In the genomic region with DNA sequence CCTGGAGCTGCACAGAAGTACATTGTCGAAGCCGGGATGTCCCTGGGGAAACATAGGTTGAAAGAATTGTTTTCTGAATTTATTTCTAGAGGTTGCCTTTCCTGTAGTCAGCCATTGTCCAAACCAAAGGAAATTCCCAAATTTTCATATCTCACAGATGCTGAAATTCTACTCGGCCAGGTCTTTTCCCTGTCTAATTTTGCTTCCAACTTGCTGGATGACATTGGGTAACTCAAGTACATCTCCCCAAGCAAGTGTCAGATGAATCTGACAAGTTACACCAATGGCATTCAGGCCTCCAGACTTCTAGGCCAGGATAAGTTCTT, we compare ENCODE assay signal across 16 cellular contexts. TPM values are rescaled to one million over a fixed set of nuclear protein-coding genes. Genes with fewer than 3 reads are reported as not detected.
DNase-seq lines count a peak whose midpoint lies in the region; ATAC-seq, FAIRE-seq and TF ChIP-seq lines count a peak whose summit lies in the region.
"Had no signal": no experiment of that assay in that cellular context is flagged by ENCODE, and none has a peak within 500 bp of the region (broad histone marks: within the 10 kb centered on the region; RNA-seq: fewer than 3 reads in every experiment).

No MANE protein-coding gene starts in this region.

- no peaks in the 10 kb centered on the region for H3K79me1 ChIP-seq in neuronal stem cell (ENCODE audit: low read depth, low read length)

- H2AK5ac ChIP-seq in neuronal stem cell (ENCODE audit: low read depth, low read length) = no peak overlapping the region

- H3K18ac ChIP-seq in neuronal stem cell (ENCODE audit: low read length) = peak overlapping the region; percentile 13

- no peak overlapping the region for H3K4ac ChIP-seq in neuronal stem cell (ENCODE audit: low read length)

- no peak overlapping the region for H2BK120ac ChIP-seq in neuronal stem cell (ENCODE audit: low read depth, low read length)

- no peak overlapping the region for H2BK12ac ChIP-seq in neuronal stem cell (ENCODE audit: low read length)

- H3K27me3 ChIP-seq in HepG2 (ENCODE audit: control insufficient read depth in 1 of 2, insufficient read depth in 2 of 2, low read length in 2 of 2) (peaks cover 2 to 4% of the 10 kb centered on the region in 2 experiments; a peak in 2 of 5 replicates), right lobe of liver (no peaks in the 10 kb centered on the region), esophagus muscularis mucosa (no peaks in the 10 kb centered on the region), neuronal stem cell (ENCODE audit: control insufficient read depth in 3 of 3, insufficient read depth in 3 of 3, low read depth in 1 of 3, low read length in 3 of 3) (no peaks in the 10 kb centered on the region)
- H3K27me3 ChIP-seq: pancreas, Peyer's patch had no signal

- no peaks in the 10 kb centered on the region for H4K20me1 ChIP-seq in HepG2 (ENCODE audit: insufficient read depth, low read length)

- no peak for FAIRE-seq in HepG2 (lab: Jason Lieb, UNC)
- FAIRE-seq: GM18507, pancreas had no signal

- WGBS in HepG2 (ENCODE audit: low lambda C conversion rate) = 8% methylated on average over 3 of the region's 3 CpGs
- WGBS in right lobe of liver (ENCODE audit: insufficient coverage, low coverage, low lambda C conversion rate, missing lambda C conversion rate) = 17% methylated on average over 1 of the region's 3 CpGs
- 25% methylated on average over 3 of the region's 3 CpGs for WGBS in esophagus muscularis mucosa
- WGBS in neuronal stem cell (ENCODE audit: extremely low coverage in 2 of 2, insufficient read length in 2 of 2, insufficient replicate concordance in 1 of 2), 2 donors = no CpG with 5 or more reads among the region's 3 CpGs

- TF ChIP-seq EP300 in HepG2 (IDR thresholded peaks at IDR 0.05; ENCODE audit: low read depth in 2 of 2, low read length in 2 of 2) = no peak
- no peak for TF ChIP-seq EP300 in HepG2 (CRISPR knock-in tag; IDR thresholded peaks at IDR 0.05; ENCODE audit: borderline replicate concordance)
- TF ChIP-seq EP300 in esophagus muscularis mucosa (IDR thresholded peaks at IDR 0.05) = no peak

- H3K27ac ChIP-seq in HepG2 (ENCODE audit: extremely low read length, insufficient read depth, low read length) (no peak overlapping the region), right lobe of liver (no peak overlapping the region), esophagus muscularis mucosa (replicated peaks in 1 of 4) (peak overlapping the region; percentile 64 to 67 (median 64)), neuronal stem cell (replicated peaks; ENCODE audit: low read length) (peak overlapping the region; percentile 36)

- no peaks in the 10 kb centered on the region for H3K79me2 ChIP-seq in HepG2 (ENCODE audit: insufficient read depth, low read length)

- TF ChIP-seq POLR2A in HepG2 (IDR thresholded peaks at IDR 0.05; ENCODE audit: insufficient read depth in 1 of 2, low read depth in 2 of 2, low read length in 2 of 2) (no peak), right lobe of liver (IDR thresholded peaks at IDR 0.05) (no peak), esophagus muscularis mucosa (IDR thresholded peaks at IDR 0.05; ENCODE audit: low read depth) (no peak)

- no peaks in the 10 kb centered on the region for H3K9me3 ChIP-seq in HepG2 (ENCODE audit: low read length)
- H3K9me3 ChIP-seq in right lobe of liver = no peaks in the 10 kb centered on the region
- no peaks in the 10 kb centered on the region for H3K9me3 ChIP-seq in esophagus muscularis mucosa
- no peaks in the 10 kb centered on the region for H3K9me3 ChIP-seq in neuronal stem cell (replicated peaks in 1 of 2; ENCODE audit: control insufficient read depth in 2 of 2, insufficient read depth in 1 of 2, low read depth in 1 of 2, low read length in 2 of 2)
- H3K9me3 ChIP-seq: pancreas, Peyer's patch had no signal

- POLR2A ChIA-PET in HepG2 (lab: Yijun Ruan, JAX) = interaction anchor here (0.8 to 7.5 kb wide), 6 partner anchors 8 to 47 kb away, joined by 3 to 99 read pairs (median 13); a partner anchor contains a TSS

- no peak overlapping the region for H4K91ac ChIP-seq in neuronal stem cell (ENCODE audit: low read depth, low read length, poor library complexity)

- no TSS peak for BruUV-seq in HepG2 (replicated peaks; lab: Mats Ljungman, UMichigan)

- intact Hi-C loops in HepG2 (cut with micrococcal nuclease; ENCODE audit: unreplicated experiment) (loop anchor here (2.0 kb wide), 1 partner anchor 15 kb away; no protein-coding TSS in a partner anchor), right lobe of liver (cut with DNase I) (no loop called here), esophagus muscularis mucosa (cut with DNase I) (no loop called here)

- H3K4me3 ChIP-seq in HepG2 (replicated peaks in 1 of 3; ENCODE audit: insufficient read depth in 1 of 3, low read depth in 2 of 3, low read length in 3 of 3) (no peak overlapping the region), right lobe of liver (no peak overlapping the region), esophagus muscularis mucosa (no peak overlapping the region), neuronal stem cell (ENCODE audit: low read length in 2 of 2) (no peak overlapping the region)
- H3K4me3 ChIP-seq: pancreas, Peyer's patch, skin epidermis had no signal

- ATAC-seq in HepG2 = no peak
- no peak for ATAC-seq in right lobe of liver
- no peak for ATAC-seq in stimulated activated naive B cell treated with anti-CD40 and anti-IgM and Interleukin-4, amounts not matched to agents 10 μg/mL and 1 μg/mL and 100 μg/mL, for 72 hours (replicated peaks)

- no peak overlapping the region for H3K9ac ChIP-seq in HepG2 (ENCODE audit: insufficient read depth, low read depth, low read length)
- no peak overlapping the region for H3K9ac ChIP-seq in neuronal stem cell (ENCODE audit: low read depth, low read length, poor library complexity)

- peak overlapping the region; percentile 57 for H3K4me2 ChIP-seq in HepG2 (ENCODE audit: low read depth, low read length)
- H3K4me2 ChIP-seq in neuronal stem cell (ENCODE audit: insufficient read depth, low read length, poor library complexity, severe bottlenecking) = no peak overlapping the region

- H3K23ac ChIP-seq in neuronal stem cell (ENCODE audit: low read depth, low read length, poor library complexity) = no peak overlapping the region

- H3K27ac Mint-ChIP-seq in stimulated activated naive B cell treated with anti-CD40 and anti-IgM and Interleukin-4, amounts not matched to agents 10 μg/mL and 1 μg/mL and 100 μg/mL, for 72 hours = no peak overlapping the region
- H3K27ac Mint-ChIP-seq: CD4-positive, alpha-beta memory T cell had no signal

- no peak for DNase-seq in HepG2 (ENCODE audit: low spot score)
- no peak for DNase-seq in right lobe of liver
- no peak for DNase-seq in esophagus muscularis mucosa (ENCODE audit: extremely low spot score)
- no peak for DNase-seq in neuronal stem cell (ENCODE audit: low spot score)
- no peak for DNase-seq in stimulated activated naive B cell treated with anti-CD40 and anti-IgM and Interleukin-4, amounts not matched to agents 10 μg/mL and 1 μg/mL and 100 μg/mL, for 72 hours
- DNase-seq in COLO668 (lab: John Stamatoyannopoulos, UW; ENCODE audit: unreplicated experiment) = no peak
- DNase-seq in stimulated activated naive CD4-positive, alpha-beta T cell (lab: John Stamatoyannopoulos, UW) = no peak
- DNase-seq in stimulated activated naive CD4-positive, alpha-beta T cell treated with Interleukin-2 at 50 U/mL for 16 hours (lab: John Stamatoyannopoulos, UW) = no peak
- DNase-seq: activated CD4-positive, alpha-beta T cell treated with anti-CD3 and anti-CD28 coated beads for 48 hours; activated naive CD4-positive, alpha-beta T cell; CD4-positive, alpha-beta memory T cell; DND-41; Peyer's patch had no signal

- TF ChIP-seq CTCF in HepG2 (CRISPR knock-in tag; IDR thresholded peaks at IDR 0.05) (no peak), right lobe of liver (IDR thresholded peaks at IDR 0.05) (no peak), esophagus muscularis mucosa (IDR thresholded peaks at IDR 0.05) (no peak)

- H3K14ac ChIP-seq in neuronal stem cell (ENCODE audit: low read length) = no peak overlapping the region

- in situ Hi-C loops in HepG2 (cut with HindIII; ENCODE audit: extremely low pct_ligation_motif_present, low pct_unique_long_range_greater_than_20kb) = no loop called here

- H4K8ac ChIP-seq in neuronal stem cell (ENCODE audit: low read depth, low read length) = no peak overlapping the region

- CTCF ChIA-PET in HepG2 (lab: Yijun Ruan, JAX; ENCODE audit: low intra/inter-chr PET ratio, low total read pairs) = no interaction called here

- TF ChIP-seq RAD21 in HepG2 (CRISPR knock-in tag; IDR thresholded peaks at IDR 0.05) = no peak

- no peaks in the 10 kb centered on the region for H3K4me1 Mint-ChIP-seq in stimulated activated naive B cell treated with anti-CD40 and anti-IgM and Interleukin-4, amounts not matched to agents 10 μg/mL and 1 μg/mL and 100 μg/mL, for 72 hours
- H3K4me1 Mint-ChIP-seq: CD4-positive, alpha-beta memory T cell had no signal

- no peaks in the 10 kb centered on the region for H3K9me3 Mint-ChIP-seq in stimulated activated naive B cell treated with anti-CD40 and anti-IgM and Interleukin-4, amounts not matched to agents 10 μg/mL and 1 μg/mL and 100 μg/mL, for 72 hours
- H3K9me3 Mint-ChIP-seq: CD4-positive, alpha-beta memory T cell had no signal

- H3K36me3 ChIP-seq in HepG2 (replicated peaks in 1 of 2; ENCODE audit: control insufficient read depth in 1 of 2, insufficient read depth in 2 of 2, low read length in 2 of 2) = no peaks in the 10 kb centered on the region
- H3K36me3 ChIP-seq in right lobe of liver = no peaks in the 10 kb centered on the region
- H3K36me3 ChIP-seq in esophagus muscularis mucosa = no peaks in the 10 kb centered on the region
- no peaks in the 10 kb centered on the region for H3K36me3 ChIP-seq in neuronal stem cell (replicated peaks in 1 of 2; ENCODE audit: control insufficient read depth in 2 of 2, insufficient read depth in 2 of 2, low read length in 2 of 2)
- H3K36me3 ChIP-seq: pancreas, Peyer's patch had no signal

- H2BK5ac ChIP-seq in neuronal stem cell (ENCODE audit: low read length) = no peak overlapping the region

- H2BK15ac ChIP-seq in neuronal stem cell (ENCODE audit: low read length) = no peak overlapping the region

- H3K27me3 Mint-ChIP-seq in stimulated activated naive B cell treated with anti-CD40 and anti-IgM and Interleukin-4, amounts not matched to agents 10 μg/mL and 1 μg/mL and 100 μg/mL, for 72 hours = peaks cover 4 to 6% of the 10 kb centered on the region in 2 donors
- H3K27me3 Mint-ChIP-seq: CD4-positive, alpha-beta memory T cell had no signal

- no peak overlapping the region for H3K4me3 Mint-ChIP-seq in stimulated activated naive B cell treated with anti-CD40 and anti-IgM and Interleukin-4, amounts not matched to agents 10 μg/mL and 1 μg/mL and 100 μg/mL, for 72 hours
- H3K4me3 Mint-ChIP-seq: CD4-positive, alpha-beta memory T cell had no signal

- peaks cover 79% of the 10 kb centered on the region for H3K4me1 ChIP-seq in HepG2 (ENCODE audit: insufficient read depth, low read length)
- peaks cover 0 to 41% (median 20%) of the 10 kb centered on the region in 4 donors for H3K4me1 ChIP-seq in right lobe of liver
- peaks cover 32 to 81% (median 79%) of the 10 kb centered on the region in 4 donors for H3K4me1 ChIP-seq in esophagus muscularis mucosa
- H3K4me1 ChIP-seq in neuronal stem cell (ENCODE audit: control insufficient read depth in 2 of 2, insufficient read depth in 1 of 2, low read depth in 1 of 2, low read length in 2 of 2) = peaks cover 20 to 23% of the 10 kb centered on the region in 2 donors

- H3K36me3 Mint-ChIP-seq in stimulated activated naive B cell treated with anti-CD40 and anti-IgM and Interleukin-4, amounts not matched to agents 10 μg/mL and 1 μg/mL and 100 μg/mL, for 72 hours = no peaks in the 10 kb centered on the region
- H3K36me3 Mint-ChIP-seq: CD4-positive, alpha-beta memory T cell had no signal

- H2AFZ ChIP-seq in HepG2 (ENCODE audit: low read length) = no peak overlapping the region
- H2AFZ ChIP-seq in neuronal stem cell (ENCODE audit: low read length) = no peak overlapping the region

RNA-seq across cellular contexts. Expression of a gene that starts 47.5 kb away (rescaled TPM):
- 119 and 174 TPM in 2 replicates for total RNA-seq in HepG2 (2016; rRNA removed; fragmentation: Illumina TruSeq; extraction: Trizol)
- total RNA-seq in HepG2 (2016; cell fraction: cytosol; rRNA removed; fragmentation: Illumina TruSeq; extraction: Trizol; ENCODE audit: low read depth) = 13.0 and 13.5 TPM in 2 replicates
- total RNA-seq in HepG2 (2016; cell fraction: insoluble cytoplasmic fraction; rRNA removed; fragmentation: Illumina TruSeq; extraction: Trizol) = 112 and 164 TPM in 2 replicates
- 35.2 and 39.5 TPM in 2 replicates for total RNA-seq in HepG2 (2016; cell fraction: membrane; rRNA removed; fragmentation: Illumina TruSeq; extraction: Trizol)
- 134 and 149 TPM in 2 replicates for total RNA-seq in HepG2 (2016; cell fraction: nucleus; rRNA removed; fragmentation: Illumina TruSeq; extraction: Trizol)
- 31.9 and 38.1 TPM in 2 replicates for polyA plus RNA-seq in HepG2 (2011; rRNA removed)
- polyA plus RNA-seq in HepG2 (2011; cell fraction: cytosol; rRNA removed) = 14.6 and 24.9 TPM in 2 replicates
- 19.3 and 29.4 TPM in 2 replicates for polyA plus RNA-seq in HepG2 (2011; cell fraction: nucleus; rRNA removed)
- 62.4 and 98.0 TPM in 2 replicates for polyA plus RNA-seq in HepG2 (2012)
- polyA plus RNA-seq in HepG2 (2016; cell fraction: cytosol; fragmentation: Illumina TruSeq; extraction: Trizol; ENCODE audit: low read depth) = 1.6 and 1.8 TPM in 2 replicates
- 87.7 and 90.4 TPM in 2 replicates for polyA plus RNA-seq in HepG2 (2016; cell fraction: insoluble cytoplasmic fraction; fragmentation: Illumina TruSeq; extraction: Trizol; ENCODE audit: low read depth)
- polyA plus RNA-seq in HepG2 (2016; cell fraction: membrane; fragmentation: Illumina TruSeq; extraction: Trizol; ENCODE audit: low read depth) = 6.9 and 8.4 TPM in 2 replicates
- 77.5 and 87.9 TPM in 2 replicates for polyA plus RNA-seq in HepG2 (2016; cell fraction: nucleus; fragmentation: Illumina TruSeq; extraction: Trizol; ENCODE audit: insufficient read depth, low read depth)
- 17.3 and 25.8 TPM in 2 replicates for polyA minus RNA-seq in HepG2 (2011; rRNA and poly(A)+ RNA removed; ENCODE audit: low replicate concordance)
- polyA minus RNA-seq in HepG2 (2011; cell fraction: cytosol; rRNA and poly(A)+ RNA removed) = 82.6 and 95.3 TPM in 2 replicates
- 275 and 284 TPM in 2 replicates for polyA minus RNA-seq in HepG2 (2011; cell fraction: nucleus; rRNA and poly(A)+ RNA removed)
- 10 to 100 TPM; 11.6 to 23.9 (median 19.8) TPM for total RNA-seq in right lobe of liver
- 100 to 1,000 TPM in 2 of 4 donors, 10 to 100 TPM in 2; 90.0 to 119 (median 101) TPM for total RNA-seq in esophagus muscularis mucosa
- 19.4 TPM for polyA plus RNA-seq in neuronal stem cell (2013, experiment 1 of 2)
- 20.3 TPM for polyA plus RNA-seq in neuronal stem cell (2013, experiment 2 of 2)

Comparison
In these comparisons a context has a peak if more than half of its experiments do, and no peak if none do; other contexts are left out.
1. H3K27ac ChIP-seq: peak in esophagus muscularis mucosa (4 of 4) and neuronal stem cell (single experiment); none in HepG2 (single experiment) and right lobe of liver (0 of 3).